Comparison of ENCODE assay signal across 16 cellular contexts in genomic region chr1:10171995-10172669, GRCh38. TPM values are rescaled to one million over a fixed set of nuclear protein-coding genes. Genes with fewer than 3 reads are reported as not detected.
A peak's percentile ranks its signal among the peaks of the same experiment; 100 is the strongest.
DNase-seq lines count a peak whose midpoint lies in the region; ATAC-seq and TF ChIP-seq lines count a peak whose summit lies in the region.
"Had no signal": no experiment of that assay in that cellular context is flagged by ENCODE, and none has a peak within 500 bp of the region (broad histone marks: within the 10 kb centered on the region; RNA-seq: fewer than 3 reads in every experiment).

No MANE protein-coding gene starts in this region.

- H3K27me3 Mint-ChIP-seq in T-helper 2 cell treated with Interferon-gamma antibody and Interleukin-4, amounts not matched to agents 5 μg/mL and 100 μg/mL, for 36 hours (ENCODE audit: low read depth) = no peaks in the 10 kb centered on the region
- H3K27me3 Mint-ChIP-seq in activated naive CD8-positive, alpha-beta T cell treated with anti-CD3 and anti-CD28 coated beads for 36 hours = no peaks in the 10 kb centered on the region
- H3K27me3 Mint-ChIP-seq in progenitor cell of endocrine pancreas = no peaks in the 10 kb centered on the region

- no peak overlapping the region for H3K4me3 ChIP-seq in mesendoderm (ENCODE audit: low read length)
- H3K4me3 ChIP-seq: BLaER1 had no signal

- WGBS in mesendoderm (ENCODE audit: extremely low coverage, insufficient coverage, low lambda C conversion rate) = 100% methylated on average over 2 of the region's 8 CpGs

- H3K27ac Mint-ChIP-seq in T-helper 2 cell treated with Interferon-gamma antibody and Interleukin-4, amounts not matched to agents 5 μg/mL and 100 μg/mL, for 36 hours = peak overlapping the region; percentile 42
- H3K27ac Mint-ChIP-seq in activated naive CD8-positive, alpha-beta T cell treated with anti-CD3 and anti-CD28 coated beads for 36 hours = peak overlapping the region; percentile 98
- H3K27ac Mint-ChIP-seq in progenitor cell of endocrine pancreas = peak overlapping the region; percentile 14

- no peak overlapping the region for H3K4ac ChIP-seq in mesendoderm (ENCODE audit: low read depth, low read length)

- intact Hi-C loops in cardiac septum (cut with DNase I) (no loop called here), Right ventricle myocardium inferior (cut with DNase I) (no loop called here)

- H3K27ac ChIP-seq in mesendoderm (ENCODE audit: low read depth, low read length) = no peak overlapping the region
- H3K27ac ChIP-seq: BLaER1 had no signal

- H3K18ac ChIP-seq in mesendoderm (ENCODE audit: low read length) = no peak overlapping the region

- H3K79me1 ChIP-seq in mesendoderm (ENCODE audit: low read length) = no peaks in the 10 kb centered on the region

- no peak overlapping the region for H2BK5ac ChIP-seq in mesendoderm (ENCODE audit: low read length)

- H2BK120ac ChIP-seq in mesendoderm (ENCODE audit: low read depth, low read length) = no peak overlapping the region

- H3K4me3 Mint-ChIP-seq in T-helper 2 cell treated with Interferon-gamma antibody and Interleukin-4, amounts not matched to agents 5 μg/mL and 100 μg/mL, for 36 hours = peak overlapping the region; percentile 33
- H3K4me3 Mint-ChIP-seq in activated naive CD8-positive, alpha-beta T cell treated with anti-CD3 and anti-CD28 coated beads for 36 hours = peak overlapping the region; percentile 11
- no peak overlapping the region for H3K4me3 Mint-ChIP-seq in progenitor cell of endocrine pancreas (ENCODE audit: low read depth)

- H3K4me2 ChIP-seq in mesendoderm (ENCODE audit: low read length) = no peak overlapping the region
- H3K4me2 ChIP-seq: BLaER1 had no signal

- H4K5ac ChIP-seq in mesendoderm (ENCODE audit: low read length) = no peak overlapping the region

- DNase-seq in T-helper 2 cell treated with Interferon-gamma antibody and Interleukin-4, amounts not matched to agents 5 μg/mL and 100 μg/mL, for 36 hours (ENCODE audit: low spot score) = no peak
- no peak for DNase-seq in T-helper 2 cell
- peak; percentile 26 for DNase-seq in cardiac septum (ENCODE audit: low spot score)
- no peak for DNase-seq in Right ventricle myocardium inferior (ENCODE audit: missing footprints)
- no peak for DNase-seq in activated naive CD8-positive, alpha-beta T cell treated with anti-CD3 and anti-CD28 coated beads for 36 hours
- DNase-seq in progenitor cell of endocrine pancreas (ENCODE audit: low spot score, unreplicated experiment) = no peak
- DNase-seq in NCI-H1105 treated with DMSO at 0.1 percent for 48 hours (lab: John Stamatoyannopoulos, UW) = no peak
- no peak for DNase-seq in mesendoderm
- DNase-seq: 8988T, DMS153, NCI-H1417, NCI-H1930, NCI-H2171, NCI-H446 treated with DMSO at 0.1 percent for 48 hours, NCI-H748 treated with DMSO at 0.1 percent for 48 hours had no signal

- no peaks in the 10 kb centered on the region for H3K4me1 ChIP-seq in mesendoderm (ENCODE audit: control insufficient read depth, low read depth, low read length)
- H3K4me1 ChIP-seq: BLaER1 had no signal

- no peak overlapping the region for H3K56ac ChIP-seq in mesendoderm (ENCODE audit: low read length)

- H3K36me3 ChIP-seq in mesendoderm (ENCODE audit: control insufficient read depth, insufficient read depth, low read length) = peaks cover 3% of the 10 kb centered on the region

- no peak overlapping the region for H3K9ac ChIP-seq in mesendoderm (ENCODE audit: low read length)
- H3K9ac ChIP-seq: BLaER1 had no signal

- peaks cover 46% of the 10 kb centered on the region for H3K4me1 Mint-ChIP-seq in T-helper 2 cell treated with Interferon-gamma antibody and Interleukin-4, amounts not matched to agents 5 μg/mL and 100 μg/mL, for 36 hours (ENCODE audit: low read depth)
- peaks cover 41% of the 10 kb centered on the region for H3K4me1 Mint-ChIP-seq in activated naive CD8-positive, alpha-beta T cell treated with anti-CD3 and anti-CD28 coated beads for 36 hours
- H3K4me1 Mint-ChIP-seq in progenitor cell of endocrine pancreas (ENCODE audit: low read depth) = peaks cover 5% of the 10 kb centered on the region

- no peaks in the 10 kb centered on the region for H3K79me2 ChIP-seq in mesendoderm (ENCODE audit: control insufficient read depth, insufficient read depth, low read length)

- H3K27me3 ChIP-seq in mesendoderm (ENCODE audit: insufficient read depth, low read length, poor library complexity) = no peaks in the 10 kb centered on the region
- H3K27me3 ChIP-seq: BLaER1 had no signal

- H4K8ac ChIP-seq in mesendoderm (ENCODE audit: low read depth, low read length) = no peak overlapping the region

- peaks cover 63% of the 10 kb centered on the region for H3K36me3 Mint-ChIP-seq in T-helper 2 cell treated with Interferon-gamma antibody and Interleukin-4, amounts not matched to agents 5 μg/mL and 100 μg/mL, for 36 hours (ENCODE audit: low read depth)
- peaks cover 69% of the 10 kb centered on the region for H3K36me3 Mint-ChIP-seq in activated naive CD8-positive, alpha-beta T cell treated with anti-CD3 and anti-CD28 coated beads for 36 hours
- H3K36me3 Mint-ChIP-seq in progenitor cell of endocrine pancreas (ENCODE audit: insufficient read depth) = peaks cover 47% of the 10 kb centered on the region

- no peak overlapping the region for H2AK5ac ChIP-seq in mesendoderm (ENCODE audit: low read length)

- no peak for TF ChIP-seq CTCF in progenitor cell of endocrine pancreas (IDR thresholded peaks at IDR 0.05; ENCODE audit: unreplicated experiment)

- H3K23ac ChIP-seq in mesendoderm (ENCODE audit: low read length) = no peak overlapping the region

- peaks cover 6% of the 10 kb centered on the region for H3K9me3 Mint-ChIP-seq in T-helper 2 cell treated with Interferon-gamma antibody and Interleukin-4, amounts not matched to agents 5 μg/mL and 100 μg/mL, for 36 hours
- H3K9me3 Mint-ChIP-seq in activated naive CD8-positive, alpha-beta T cell treated with anti-CD3 and anti-CD28 coated beads for 36 hours = peaks cover 10% of the 10 kb centered on the region
- peaks cover 6% of the 10 kb centered on the region for H3K9me3 Mint-ChIP-seq in progenitor cell of endocrine pancreas (ENCODE audit: low read depth)

- ATAC-seq in Right ventricle myocardium inferior = no peak

- no peak overlapping the region for H2BK15ac ChIP-seq in mesendoderm (replicated peaks; ENCODE audit: low read depth)

RNA-seq across cellular contexts. Expression of gene KIF1B, which starts 38.2 kb away (rescaled TPM):
- 93.6 TPM for total RNA-seq in cardiac septum
- 70.0 TPM for total RNA-seq in Right ventricle myocardium inferior
- total RNA-seq in activated naive CD8-positive, alpha-beta T cell treated with anti-CD3 and anti-CD28 coated beads for 36 hours = 10 to 100 TPM; 10.0 to 11.2 TPM
- 74.4 and 78.7 TPM in 2 replicates for total RNA-seq in progenitor cell of endocrine pancreas
- polyA plus RNA-seq in mesendoderm (2013, experiment 1 of 2) = 22.8 TPM
- 23.0 TPM for polyA plus RNA-seq in mesendoderm (2013, experiment 2 of 2)

Comparison
In these comparisons a context has a peak if more than half of its experiments do, and no peak if none do; other contexts are left out.
1. H3K27ac Mint-ChIP-seq: peak in every context shown above with its lines; median percentile 98 in activated naive CD8-positive, alpha-beta T cell treated with anti-CD3 and anti-CD28 coated beads for 36 hours; 42 in T-helper 2 cell treated with Interferon-gamma antibody and Interleukin-4, amounts not matched to agents 5 μg/mL and 100 μg/mL, for 36 hours; 14 in progenitor cell of endocrine pancreas.